Comparison of ENCODE assay signal across 20 cellular contexts in genomic region chr1:17348593-17349234, GRCh38. TPM values are rescaled to one million over a fixed set of nuclear protein-coding genes. Genes with fewer than 3 reads are reported as not detected.
A peak's percentile ranks its signal among the peaks of the same experiment; 100 is the strongest.
DNase-seq lines count a peak whose midpoint lies in the region; ATAC-seq, FAIRE-seq and TF ChIP-seq lines count a peak whose summit lies in the region.
"Had no signal": no experiment of that assay in that cellular context is flagged by ENCODE, and none has a peak within 500 bp of the region (broad histone marks: within the 10 kb centered on the region; RNA-seq: fewer than 3 reads in every experiment).

No MANE protein-coding gene starts in this region.

- no TSS peak for BruUV-seq in Calu3 (replicated peaks; lab: Mats Ljungman, UMichigan)

- peak; percentile 63 for ATAC-seq in HG03342 (IDR thresholded peaks at IDR 0.05; ENCODE audit: unreplicated experiment)
- ATAC-seq: gastroesophageal sphincter had no signal

- H3K4me1 Mint-ChIP-seq in Calu3 (ENCODE audit: low read depth, unreplicated experiment), result no peaks in the 10 kb centered on the region

- H3K4me3 ChIP-seq in coronary artery, result no peak overlapping the region
- H3K4me3 ChIP-seq: gastroesophageal sphincter had no signal

- in situ Hi-C loops in KBM-7 (cut with MboI; ENCODE audit: low pct_unique_long_range_greater_than_20kb, low sequenced_read_pairs), result no loop called here

- CTCF ChIA-PET in Calu3 (lab: Charles Lee), result no interaction called here

- peaks cover 36% of the 10 kb centered on the region for H3K27me3 Mint-ChIP-seq in Calu3 (ENCODE audit: unreplicated experiment)
- H3K27me3 Mint-ChIP-seq: activated naive CD8-positive, alpha-beta T cell had no signal

- H3K27ac Mint-ChIP-seq in Calu3 (ENCODE audit: unreplicated experiment), result no peak overlapping the region
- H3K27ac Mint-ChIP-seq: activated naive CD8-positive, alpha-beta T cell had no signal

- peak; percentile 5 for DNase-seq in AG20443 (ENCODE audit: low spot score)
- DNase-seq in GM19238 (ENCODE audit: insufficient read length, low spot score), result peak; percentile 33
- DNase-seq in coronary artery (ENCODE audit: low spot score), result peak; percentile 19
- no peak for DNase-seq in substantia nigra (lab: John Stamatoyannopoulos, UW)
- no peak for DNase-seq in KBM-7
- no peak for DNase-seq in RCC 7860 (ENCODE audit: low spot score)
- DNase-seq in Calu3, result no peak
- DNase-seq: activated CD4-positive, CD25-positive, alpha-beta regulatory T cell treated with anti-CD3 and anti-CD28 coated beads, Interleukin-2, amount 50 U/mL, for 72 hours; central memory CD4-positive, alpha-beta T cell; COR-L47; midbrain; NCI-H1092; stimulated activated CD4-positive, alpha-beta T cell treated with anti-CD3 and anti-CD28 coated beads, Interleukin-12 subunit alpha, Interleukin-12 subunit beta, amount 100 ng/mL, for 4 hours; T-helper 1 cell had no signal

- H3K27ac ChIP-seq in coronary artery, result no peak overlapping the region
- no peak overlapping the region for H3K27ac ChIP-seq in substantia nigra (ENCODE audit: low read depth, low read length, poor library complexity, severe bottlenecking)
- H3K27ac ChIP-seq: gastroesophageal sphincter had no signal

- H3K4me3 Mint-ChIP-seq in Calu3 (ENCODE audit: low read depth, unreplicated experiment), result no peak overlapping the region
- H3K4me3 Mint-ChIP-seq: activated naive CD8-positive, alpha-beta T cell had no signal

- H3K9me3 Mint-ChIP-seq in Calu3 (ENCODE audit: low read depth, unreplicated experiment), result peaks cover 4% of the 10 kb centered on the region

- no peak for TF ChIP-seq CTCF in coronary artery (IDR thresholded peaks at IDR 0.05)
- TF ChIP-seq CTCF in Calu3 (IDR thresholded peaks at IDR 0.05; ENCODE audit: unreplicated experiment), result no peak

- FAIRE-seq in RCC 7860 (lab: Jason Lieb, UNC), result no peak
- FAIRE-seq: H54 had no signal

- intact Hi-C loops in Calu3 (cut with micrococcal nuclease; ENCODE audit: unreplicated experiment), result no loop called here

- no peaks in the 10 kb centered on the region for H3K36me3 Mint-ChIP-seq in Calu3 (ENCODE audit: insufficient read depth, unreplicated experiment)

RNA-seq across cellular contexts. Expression of gene PADI6, which starts 23.3 kb away (rescaled TPM):
- not detected in 2 replicates for total RNA-seq in Calu3 (2022)
- total RNA-seq: A673, gastroesophageal sphincter, osteocyte had no signal

RNA-seq across cellular contexts. Expression of gene PADI4, which starts 40.7 kb away (rescaled TPM):
- not detected in 2 replicates for total RNA-seq in Calu3 (2022)
- total RNA-seq: A673, osteocyte had no signal

Comparison
In these comparisons a context has a peak if more than half of its experiments do, and no peak if none do; other contexts are left out.
1. DNase-seq: peak in AG20443 (single experiment), GM19238 (single experiment) and coronary artery (single experiment); none in substantia nigra (0 of 49), KBM-7 (single experiment), RCC 7860 (single experiment) and Calu3 (single experiment).